10 cellular contexts compared by ENCODE assay signal in the genomic region with DNA sequence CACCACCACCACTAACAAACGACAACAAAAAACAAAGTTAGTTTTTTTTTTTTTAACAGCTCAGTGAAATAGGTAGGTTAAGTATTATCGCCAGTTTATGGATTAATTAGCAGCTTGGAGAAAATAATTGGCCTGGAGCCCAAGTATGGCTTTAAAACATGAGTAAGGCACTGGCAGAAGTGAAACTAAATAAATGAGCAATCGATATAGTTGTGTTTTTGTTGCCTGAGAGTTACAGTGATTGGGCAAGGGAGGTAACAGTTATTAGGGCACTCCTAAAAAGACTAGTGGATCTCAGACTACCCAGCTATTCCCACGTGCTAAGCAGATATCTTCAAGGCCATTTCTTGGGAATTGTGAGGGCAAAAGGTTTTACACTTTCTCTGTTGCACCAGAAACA. TPM values are rescaled to one million over a fixed set of nuclear protein-coding genes. Genes with fewer than 3 reads are reported as not detected.
DNase-seq lines count a peak whose midpoint lies in the region; ATAC-seq and TF ChIP-seq lines count a peak whose summit lies in the region.
"Had no signal": no experiment of that assay in that cellular context is flagged by ENCODE, and none has a peak within 500 bp of the region (broad histone marks: within the 10 kb centered on the region; RNA-seq: fewer than 3 reads in every experiment).

No MANE protein-coding gene starts in this region.

- no peaks in the 10 kb centered on the region for H3K27me3 Mint-ChIP-seq in activated naive CD4-positive, alpha-beta T cell treated with anti-CD3 and anti-CD28 coated beads, Interleukin-2, amount 50 U/mL, for 24 hours
- H3K27me3 Mint-ChIP-seq in endodermal cell (ENCODE audit: insufficient read depth), result peaks cover 34% of the 10 kb centered on the region

- no peaks in the 10 kb centered on the region for H3K27me3 ChIP-seq in vagina
- peaks cover 28% of the 10 kb centered on the region for H3K27me3 ChIP-seq in endodermal cell (ENCODE audit: control insufficient read depth, insufficient read depth, low read length, poor library complexity, severe bottlenecking)
- H3K27me3 ChIP-seq: esophagus muscularis mucosa had no signal

- TF ChIP-seq CTCF in epithelial cell of proximal tubule (conservative IDR thresholded peaks at IDR 0.05; ENCODE audit: low read depth, low read length) (no peak), vagina (IDR thresholded peaks at IDR 0.05) (no peak), endodermal cell (conservative IDR thresholded peaks at IDR 0.05) (no peak)

- DNase-seq in activated naive CD4-positive, alpha-beta T cell treated with Interleukin-2 at 50 U/mL for 16 hours, result no peak
- DNase-seq in OCI-M1 (lab: John Stamatoyannopoulos, UW), result peak; percentile 22
- no peak for DNase-seq in epithelial cell of proximal tubule (ENCODE audit: low read depth)
- no peak for DNase-seq in vagina (ENCODE audit: extremely low spot score in 2 of 2)
- no peak for DNase-seq in endodermal cell
- no peak for DNase-seq in sciatic nerve (ENCODE audit: low spot score)
- DNase-seq: COR-L47 had no signal

- peaks cover 12% of the 10 kb centered on the region for H3K36me3 Mint-ChIP-seq in activated naive CD4-positive, alpha-beta T cell treated with anti-CD3 and anti-CD28 coated beads, Interleukin-2, amount 50 U/mL, for 24 hours
- no peaks in the 10 kb centered on the region for H3K36me3 Mint-ChIP-seq in endodermal cell (ENCODE audit: low read depth)

- H3K4me3 ChIP-seq in epithelial cell of proximal tubule (ENCODE audit: low read depth, low read length) (peak overlapping the region; percentile 12), vagina (no peak overlapping the region), endodermal cell (ENCODE audit: low read length) (no peak overlapping the region)
- H3K4me3 ChIP-seq: esophagus muscularis mucosa had no signal

- no peak for TF ChIP-seq POLR2A in vagina (IDR thresholded peaks at IDR 0.05)

- no peak overlapping the region for H3K9ac ChIP-seq in endodermal cell (ENCODE audit: extremely low read depth, low read length, poor library complexity, severe bottlenecking)

- H3K9me3 ChIP-seq in vagina (no peaks in the 10 kb centered on the region), endodermal cell (ENCODE audit: control insufficient read depth, low read length) (no peaks in the 10 kb centered on the region)
- H3K9me3 ChIP-seq: esophagus muscularis mucosa had no signal

- H3K27ac ChIP-seq in vagina, result peak overlapping the region; percentile 24
- H3K27ac ChIP-seq in endodermal cell (ENCODE audit: low read depth, low read length), result no peak overlapping the region

- intact Hi-C loops in vagina (cut with DNase I), result loop anchor here (5.0 kb wide), 1 partner anchor 824 kb away; no protein-coding TSS in a partner anchor
- intact Hi-C loops in sciatic nerve (cut with DNase I), result no loop called here

- no peak for ATAC-seq in HG03280 (IDR thresholded peaks at IDR 0.05; ENCODE audit: unreplicated experiment)
- no peak for ATAC-seq in sciatic nerve

- H3K36me3 ChIP-seq in vagina, result peaks cover 0 to 11% of the 10 kb centered on the region in 2 donors
- no peaks in the 10 kb centered on the region for H3K36me3 ChIP-seq in endodermal cell (ENCODE audit: control insufficient read depth, insufficient read depth, low read length)

- no peaks in the 10 kb centered on the region for H3K9me3 Mint-ChIP-seq in activated naive CD4-positive, alpha-beta T cell treated with anti-CD3 and anti-CD28 coated beads, Interleukin-2, amount 50 U/mL, for 24 hours
- H3K9me3 Mint-ChIP-seq in endodermal cell, result no peaks in the 10 kb centered on the region

- H3K27ac Mint-ChIP-seq in activated naive CD4-positive, alpha-beta T cell treated with anti-CD3 and anti-CD28 coated beads, Interleukin-2, amount 50 U/mL, for 24 hours, result peak overlapping the region; percentile 55
- no peak overlapping the region for H3K27ac Mint-ChIP-seq in endodermal cell

- H3K4me1 ChIP-seq in vagina (peaks cover 34% of the 10 kb centered on the region), endodermal cell (ENCODE audit: control insufficient read depth, insufficient read depth, low read length) (no peaks in the 10 kb centered on the region)

- peaks cover 74% of the 10 kb centered on the region for H3K4me1 Mint-ChIP-seq in activated naive CD4-positive, alpha-beta T cell treated with anti-CD3 and anti-CD28 coated beads, Interleukin-2, amount 50 U/mL, for 24 hours
- H3K4me1 Mint-ChIP-seq in endodermal cell, result peaks cover 14% of the 10 kb centered on the region

- peak overlapping the region; percentile 100 for H3K4me3 Mint-ChIP-seq in activated naive CD4-positive, alpha-beta T cell treated with anti-CD3 and anti-CD28 coated beads, Interleukin-2, amount 50 U/mL, for 24 hours
- no peak overlapping the region for H3K4me3 Mint-ChIP-seq in endodermal cell

- WGBS in endodermal cell (ENCODE audit: insufficient coverage in 1 of 2, insufficient read length in 1 of 2), 2 experiments, result 90 to 93% methylated on average over 3 of the region's 4 CpGs

RNA-seq across cellular contexts. Expression of gene MLKL, which starts 2.4 kb away (rescaled TPM):
- total RNA-seq in epithelial cell of proximal tubule, result 16.9 and 19.6 TPM in 2 replicates
- total RNA-seq in vagina, result 40.0 TPM
- 1 to 10 TPM in 1 of 2 donors, under 1 TPM in 1; 0.22 to 1.3 TPM for total RNA-seq in endodermal cell
- polyA plus RNA-seq in endodermal cell (2013, experiment 1 of 2), result 0.57 TPM
- 0.62 TPM for polyA plus RNA-seq in endodermal cell (2013, experiment 2 of 2)
- total RNA-seq in sciatic nerve, result 19.4 TPM

RNA-seq across cellular contexts. Expression of gene RFWD3, which starts 31.5 kb away (rescaled TPM):
- total RNA-seq in epithelial cell of proximal tubule (29.1 and 49.3 TPM in 2 replicates), vagina (36.3 TPM), endodermal cell (10 to 100 TPM; 81.7 to 97.7 TPM), sciatic nerve (18.4 TPM)
- polyA plus RNA-seq in endodermal cell (2013, experiment 1 of 2), result 32.2 TPM
- polyA plus RNA-seq in endodermal cell (2013, experiment 2 of 2), result 33.5 TPM
